Comparison of ENCODE assay signal across 11 cellular contexts in genomic region chr1:166626711-166627110, GRCh38.
"Had no signal": no experiment of that assay in that cellular context is flagged by ENCODE, and none has a peak within 500 bp of the region (broad histone marks: within the 10 kb centered on the region; RNA-seq: fewer than 3 reads in every experiment).

No MANE protein-coding gene starts in this region.

- FAIRE-seq: H1, H54 had no signal

- H3K9ac ChIP-seq: GM23248 had no signal

- H3K27ac ChIP-seq: GM23248 had no signal

- H3K9me3 ChIP-seq: HAP-1 had no signal

- H2AFZ ChIP-seq: GM23248, GM23338 had no signal

- H3K4me2 ChIP-seq: GM23338 had no signal

- DNase-seq: GM23248, GOT3, H7, H9, HCEC 1CT, HFFc6 had no signal

- H3K4me3 ChIP-seq: GM23248, GM23338, HAP-1 had no signal

- H3K4me1 ChIP-seq: HAP-1 had no signal

- ATAC-seq: GM23338, HCT116 had no signal

- H3K36me3 ChIP-seq: HAP-1 had no signal
